ENCODE assay signal across 17 cellular contexts in genomic region chr5:150016537-150016936, GRCh38. TPM values are rescaled to one million over a fixed set of nuclear protein-coding genes. Genes with fewer than 3 reads are reported as not detected.
DNase-seq lines count a peak whose midpoint lies in the region; ATAC-seq, FAIRE-seq and TF ChIP-seq lines count a peak whose summit lies in the region.
"Had no signal": no experiment of that assay in that cellular context is flagged by ENCODE, and none has a peak within 500 bp of the region (broad histone marks: within the 10 kb centered on the region; RNA-seq: fewer than 3 reads in every experiment).

No MANE protein-coding gene starts in this region.

- POLR2A ChIA-PET in HEK293 (lab: Yijun Ruan, JAX), result no interaction called here

- CTCF ChIA-PET in HEK293 (lab: Yijun Ruan, JAX), result interaction anchor here (0.6 to 2.1 kb wide), 2 partner anchors 26 to 438 kb away, joined by 3 to 6 read pairs; no protein-coding TSS in a partner anchor

- H3K4me1 ChIP-seq in HEK293 (ENCODE audit: control insufficient read depth, insufficient read depth, low read length) (no peaks in the 10 kb centered on the region), RWPE2 (ENCODE audit: insufficient read depth, poor library complexity, severe bottlenecking) (peaks cover 25% of the 10 kb centered on the region)
- H3K4me1 ChIP-seq: BLaER1 had no signal

- DNase-seq in RWPE2 (ENCODE audit: low spot score) (no peak), epithelial cell of prostate (ENCODE audit: low read depth, low spot score) (no peak), GOT3 (lab: John Stamatoyannopoulos, UW) (no peak), RCC 7860 (ENCODE audit: low spot score) (no peak), frontal cortex (ENCODE audit: low spot score in 2 of 2) (no peak), AG08395 (ENCODE audit: low spot score) (no peak)
- DNase-seq: CD4-positive, alpha-beta memory T cell; DMS153; DMS79; GF-D8; H7; KG1 had no signal

- H3K27me3 ChIP-seq in RWPE2 (ENCODE audit: insufficient read depth, poor library complexity, severe bottlenecking), result no peaks in the 10 kb centered on the region
- H3K27me3 ChIP-seq: BLaER1 had no signal

- no peaks in the 10 kb centered on the region; the same call in 1 of the 2 replicates for H3K9me3 ChIP-seq in HEK293 (ENCODE audit: control insufficient read depth, insufficient read depth, low read depth, low read length)
- H3K9me3 ChIP-seq in RWPE2 (ENCODE audit: severe bottlenecking), result peaks cover 7% of the 10 kb centered on the region

- no peak for TF ChIP-seq CTCF in HEK293 (tag by site-specific recombination; IDR thresholded peaks at IDR 0.05)
- no peak for TF ChIP-seq CTCF in RWPE2 (IDR thresholded peaks at IDR 0.05; ENCODE audit: poor library complexity, severe bottlenecking)

- no peak for ATAC-seq in RWPE2 (ENCODE audit: low read depth)
- ATAC-seq: GM23338, HepG2 had no signal

- FAIRE-seq in RCC 7860 (lab: Jason Lieb, UNC) (no peak), frontal cortex (lab: Jason Lieb, UNC) (no peak)
- FAIRE-seq: A204.1, HepG2 had no signal

- H3K27ac ChIP-seq in HEK293 (ENCODE audit: extremely low read depth, low read depth, low read length), result no peak overlapping the region
- peak overlapping the region; percentile 47 for H3K27ac ChIP-seq in RWPE2 (ENCODE audit: poor library complexity, severe bottlenecking)
- H3K27ac ChIP-seq in epithelial cell of prostate, result peak overlapping the region; percentile 49
- H3K27ac ChIP-seq: BLaER1 had no signal

- H3K4me3 ChIP-seq in HEK293 (ENCODE audit: low read depth, low read length), result no peak overlapping the region
- no peak overlapping the region for H3K4me3 ChIP-seq in RWPE2 (ENCODE audit: severe bottlenecking)
- H3K4me3 ChIP-seq: BLaER1, GM23338 had no signal

- H3K36me3 ChIP-seq in HEK293 (ENCODE audit: control insufficient read depth in 2 of 2, insufficient read depth in 1 of 2, low read length in 2 of 2), result peaks cover 85 to 96% of the 10 kb centered on the region in 2 experiments
- H3K36me3 ChIP-seq in RWPE2 (ENCODE audit: low read depth), result peaks cover 99% of the 10 kb centered on the region

TF ChIP-seq in HEK293, 187 proteins besides CTCF, POLR2A, EP300 and RAD21:
- TF ChIP-seq ZNF302 (tag by site-specific recombination; IDR thresholded peaks at IDR 0.05; ENCODE audit: low read depth), result no peak
- TF ChIP-seq SETDB1 (IDR thresholded peaks at IDR 0.05; ENCODE audit: insufficient read length, low read length), result peak; percentile 36

RNA-seq across cellular contexts. Expression of gene HMGXB3, which starts 16.0 kb away (rescaled TPM):
- total RNA-seq in frontal cortex, result 21.2 TPM

RNA-seq across cellular contexts. Expression of gene TIGD6, which starts 16.1 kb away (rescaled TPM):
- 4.1 TPM for total RNA-seq in frontal cortex

RNA-seq across cellular contexts. Expression of gene SLC26A2, which starts 56.0 kb away (rescaled TPM):
- total RNA-seq in frontal cortex, result 16.3 TPM
